Comparison of ENCODE assay signal across 12 cellular contexts in genomic region chr9:84694248-84694647, GRCh38. TPM values are rescaled to one million over a fixed set of nuclear protein-coding genes. Genes with fewer than 3 reads are reported as not detected.
DNase-seq lines count a peak whose midpoint lies in the region; ATAC-seq lines count a peak whose summit lies in the region.
"Had no signal": no experiment of that assay in that cellular context is flagged by ENCODE, and none has a peak within 500 bp of the region (broad histone marks: within the 10 kb centered on the region; RNA-seq: fewer than 3 reads in every experiment).

No MANE protein-coding gene starts in this region.

- H3K36me3 Mint-ChIP-seq in activated CD4-positive, alpha-beta T cell treated with anti-CD3 and anti-CD28 coated beads, Interleukin-2, amount 10 ng/mL, durations not matched to agents 24 days and 14 days (ENCODE audit: low read depth): no peaks in the 10 kb centered on the region

- H3K4me3 Mint-ChIP-seq in activated CD4-positive, alpha-beta T cell treated with anti-CD3 and anti-CD28 coated beads, Interleukin-2, amount 10 ng/mL, durations not matched to agents 24 days and 14 days: no peak overlapping the region

- ATAC-seq in GM21786 (IDR thresholded peaks at IDR 0.05; ENCODE audit: unreplicated experiment) (peak; percentile 73), HG03354 (IDR thresholded peaks at IDR 0.05; ENCODE audit: poor library complexity, severe bottlenecking, unreplicated experiment) (peak; percentile 77), sciatic nerve (peak; percentile 55)

- peaks cover 5% of the 10 kb centered on the region for H3K27me3 Mint-ChIP-seq in activated CD4-positive, alpha-beta T cell treated with anti-CD3 and anti-CD28 coated beads, Interleukin-2, amount 10 ng/mL, durations not matched to agents 24 days and 14 days

- H3K9me3 Mint-ChIP-seq in activated CD4-positive, alpha-beta T cell treated with anti-CD3 and anti-CD28 coated beads, Interleukin-2, amount 10 ng/mL, durations not matched to agents 24 days and 14 days: no peaks in the 10 kb centered on the region

- DNase-seq in activated CD4-positive, alpha-beta T cell treated with anti-CD3 and anti-CD28 coated beads, Interleukin-2, amount 10 ng/mL, durations not matched to agents 24 days and 14 days: peak; percentile 61
- DNase-seq in activated CD4-positive, alpha-beta T cell treated with anti-CD3 and anti-CD28 coated beads, Interleukin-2, amount 50 U/mL, for 1 hour: no peak
- DNase-seq in sciatic nerve (ENCODE audit: low spot score) (no peak), medulla oblongata (ENCODE audit: extremely low spot score) (no peak), NCI-H446 (lab: John Stamatoyannopoulos, UW) (no peak), activated T-cell treated with anti-CD3 and anti-CD28 coated beads for 4 hours (no peak)
- DNase-seq: cortex of kidney, DMS 273 treated with DMSO at 0.1 percent for 48 hours, head of caudate nucleus had no signal

- peaks cover 4% of the 10 kb centered on the region for H3K4me1 Mint-ChIP-seq in activated CD4-positive, alpha-beta T cell treated with anti-CD3 and anti-CD28 coated beads, Interleukin-2, amount 10 ng/mL, durations not matched to agents 24 days and 14 days

- no peak overlapping the region for H3K27ac Mint-ChIP-seq in activated CD4-positive, alpha-beta T cell treated with anti-CD3 and anti-CD28 coated beads, Interleukin-2, amount 10 ng/mL, durations not matched to agents 24 days and 14 days

- intact Hi-C loops in activated CD4-positive, alpha-beta T cell treated with anti-CD3 and anti-CD28 coated beads, Interleukin-2, amount 10 ng/mL, durations not matched to agents 24 days and 14 days (cut with micrococcal nuclease): no loop called here
- intact Hi-C loops in sciatic nerve (cut with DNase I): no loop called here

RNA-seq across cellular contexts. Expression of gene NTRK2, which starts 24.7 kb away (rescaled TPM):
- total RNA-seq in activated CD4-positive, alpha-beta T cell treated with anti-CD3 and anti-CD28 coated beads, Interleukin-2, amount 10 ng/mL, durations not matched to agents 24 days and 14 days: 2.3 and 2.4 TPM in 2 replicates
- 75.0 TPM for total RNA-seq in sciatic nerve
- total RNA-seq: A172 had no signal

Comparison
In these comparisons a context has a peak if more than half of its experiments do, and no peak if none do; other contexts are left out.
1. RNA of gene NTRK2, which starts 24.7 kb away (total RNA-seq): 75.0 TPM in sciatic nerve (single experiment); 2.3 to 2.4 TPM in activated CD4-positive, alpha-beta T cell treated with anti-CD3 and anti-CD28 coated beads, Interleukin-2, amount 10 ng/mL, durations not matched to agents 24 days and 14 days; every median in the first group is over 10 times any median in the second.
2. Peak in every context shown above with its lines, with median percentiles within 50 percentile points of each other: ATAC-seq.